In genomic region chr1:48920741-48921330, GRCh38 we compare ENCODE assay signal across 18 cellular contexts.
DNase-seq lines count a peak whose midpoint lies in the region; ATAC-seq and TF ChIP-seq lines count a peak whose summit lies in the region.
"Had no signal": no experiment of that assay in that cellular context is flagged by ENCODE, and none has a peak within 500 bp of the region (broad histone marks: within the 10 kb centered on the region; RNA-seq: fewer than 3 reads in every experiment).

No MANE protein-coding gene starts in this region.

- peaks cover 25% of the 10 kb centered on the region for H3K4me1 ChIP-seq in BE2C

- no peak for TF ChIP-seq CTCF in BE2C (IDR thresholded peaks at IDR 0.05; ENCODE audit: low read depth, low read length)

- H3K9me3 ChIP-seq in BE2C = no peaks in the 10 kb centered on the region

- no peaks in the 10 kb centered on the region for H3K9me3 Mint-ChIP-seq in stimulated activated naive CD8-positive, alpha-beta T cell treated with anti-CD3 and anti-CD28 coated beads, Interleukin-15, amount 100 ng/mL, for 72 hours

- no peak for ATAC-seq in stimulated activated naive CD8-positive, alpha-beta T cell treated with anti-CD3 and anti-CD28 coated beads, Interleukin-15, amount 100 ng/mL, for 72 hours
- ATAC-seq in GM18519 (IDR thresholded peaks at IDR 0.05; ENCODE audit: low FRiP score, unreplicated experiment) = no peak
- ATAC-seq in stimulated activated naive CD8-positive, alpha-beta T cell treated with anti-CD3 and anti-CD28 coated beads, Interleukin-15, Interleukin-2, amounts not matched to agents 100 U/mL and 50 U/mL, for 24 hours = no peak
- ATAC-seq: A549, Panc1 had no signal

- H3K27me3 ChIP-seq in BE2C = no peaks in the 10 kb centered on the region

- H3K4me1 Mint-ChIP-seq in stimulated activated naive CD8-positive, alpha-beta T cell treated with anti-CD3 and anti-CD28 coated beads, Interleukin-15, amount 100 ng/mL, for 72 hours = no peaks in the 10 kb centered on the region
- H3K4me1 Mint-ChIP-seq: CD4-positive, CD25-positive, alpha-beta regulatory T cell had no signal

- no peaks in the 10 kb centered on the region for H3K36me3 ChIP-seq in BE2C

- DNase-seq in BE2C (peak; percentile 67), NCI-H1694 treated with DMSO at 0.1 percent for 48 hours (lab: John Stamatoyannopoulos, UW) (peak; percentile 57), NCI-H82 (lab: John Stamatoyannopoulos, UW) (peak; percentile 99), kidney tubule cell (ENCODE audit: low spot score) (peak; percentile 20), glomerular visceral epithelial cell (ENCODE audit: extremely low spot score) (no peak)
- DNase-seq in stimulated activated naive CD8-positive, alpha-beta T cell treated with anti-CD3 and anti-CD28 coated beads, Interleukin-15, amount 100 ng/mL, for 72 hours = no peak
- DNase-seq in stimulated activated naive CD8-positive, alpha-beta T cell treated with anti-CD3 and anti-CD28 coated beads, Interleukin-15, Interleukin-2, amounts not matched to agents 100 U/mL and 50 U/mL, for 24 hours = no peak
- DNase-seq: CD4-positive, CD25-positive, alpha-beta regulatory T cell; DND-41; GF-D8; HCEC 1CT; IMR-90; NCI-H1436; NCI-H510A treated with DMSO at 0.1 percent for 48 hours; SHP77 had no signal

- H3K27ac Mint-ChIP-seq in stimulated activated naive CD8-positive, alpha-beta T cell treated with anti-CD3 and anti-CD28 coated beads, Interleukin-15, amount 100 ng/mL, for 72 hours = no peak overlapping the region
- H3K27ac Mint-ChIP-seq: CD4-positive, CD25-positive, alpha-beta regulatory T cell had no signal

- H3K4me3 Mint-ChIP-seq in stimulated activated naive CD8-positive, alpha-beta T cell treated with anti-CD3 and anti-CD28 coated beads, Interleukin-15, amount 100 ng/mL, for 72 hours = no peak overlapping the region
- H3K4me3 Mint-ChIP-seq: CD4-positive, CD25-positive, alpha-beta regulatory T cell had no signal

- no peaks in the 10 kb centered on the region for H3K27me3 Mint-ChIP-seq in stimulated activated naive CD8-positive, alpha-beta T cell treated with anti-CD3 and anti-CD28 coated beads, Interleukin-15, amount 100 ng/mL, for 72 hours
- H3K27me3 Mint-ChIP-seq: CD4-positive, CD25-positive, alpha-beta regulatory T cell had no signal

- no peak overlapping the region for H3K4me3 ChIP-seq in BE2C (ENCODE audit: low read depth, low read length)
- H3K4me3 ChIP-seq: A549 had no signal

Comparison
In these comparisons a context has a peak if more than half of its experiments do, and no peak if none do; other contexts are left out.
1. DNase-seq: peak in BE2C (single experiment), NCI-H1694 treated with DMSO at 0.1 percent for 48 hours (single experiment), NCI-H82 (single experiment) and kidney tubule cell (single experiment); none in stimulated activated naive CD8-positive, alpha-beta T cell treated with anti-CD3 and anti-CD28 coated beads, Interleukin-15, amount 100 ng/mL, for 72 hours (0 of 2), stimulated activated naive CD8-positive, alpha-beta T cell treated with anti-CD3 and anti-CD28 coated beads, Interleukin-15, Interleukin-2, amounts not matched to agents 100 U/mL and 50 U/mL, for 24 hours (single experiment) and glomerular visceral epithelial cell (single experiment).